10 cellular contexts compared by ENCODE assay signal in the genomic region with DNA sequence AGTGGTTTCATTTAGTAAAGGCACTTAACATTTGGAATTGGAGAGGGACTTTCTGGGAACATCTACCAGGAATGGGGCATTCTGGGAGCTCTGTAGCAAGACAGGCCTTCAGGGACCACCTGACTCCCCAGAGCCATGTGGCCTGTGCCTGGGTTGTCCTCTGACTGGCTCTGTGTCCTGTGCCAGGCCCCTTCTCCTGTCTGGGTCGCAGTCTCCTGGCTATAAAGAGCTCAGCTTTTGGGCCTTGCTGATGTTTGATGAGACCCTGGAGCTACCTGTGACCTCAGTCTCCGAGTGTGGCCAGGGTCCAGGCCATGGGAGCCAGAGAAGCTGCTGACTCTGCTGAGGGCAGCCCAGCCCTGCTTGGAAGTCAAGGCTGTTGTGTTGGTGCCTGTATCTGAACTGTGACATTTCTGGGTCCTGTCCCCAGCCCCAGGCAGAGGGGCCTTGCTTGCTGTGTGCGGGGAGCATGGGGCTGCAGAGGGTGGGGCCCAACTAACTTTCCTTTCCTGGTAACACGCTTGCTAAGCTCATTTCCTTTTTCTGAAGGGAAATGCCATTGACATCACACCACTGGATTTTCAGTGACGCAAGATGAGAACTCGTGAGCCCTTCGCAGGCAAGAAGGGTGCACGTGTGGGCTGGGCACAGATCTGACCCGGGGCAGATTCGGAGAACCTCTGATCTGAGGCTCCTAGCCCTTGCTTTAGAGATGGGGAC. TPM values are rescaled to one million over a fixed set of nuclear protein-coding genes. Genes with fewer than 3 reads are reported as not detected.
DNase-seq lines count a peak whose midpoint lies in the region; ATAC-seq, FAIRE-seq and TF ChIP-seq lines count a peak whose summit lies in the region.
"Had no signal": no experiment of that assay in that cellular context is flagged by ENCODE, and none has a peak within 500 bp of the region (broad histone marks: within the 10 kb centered on the region; RNA-seq: fewer than 3 reads in every experiment).

No MANE protein-coding gene starts in this region.

- no peak overlapping the region for H3K4me3 Mint-ChIP-seq in CD8-positive, alpha-beta T cell
- H3K4me3 Mint-ChIP-seq in activated B cell treated with CpG ODN at 0.5 μM for 24 hours = peak overlapping the region; percentile 68

- H3K36me3 ChIP-seq in CD8-positive, alpha-beta T cell (ENCODE audit: insufficient read depth, low read length) = no peaks in the 10 kb centered on the region
- no peaks in the 10 kb centered on the region for H3K36me3 ChIP-seq in pancreas

- no peaks in the 10 kb centered on the region for H3K9me3 ChIP-seq in CD8-positive, alpha-beta T cell (ENCODE audit: low read length)
- no peaks in the 10 kb centered on the region for H3K9me3 ChIP-seq in pancreas

- POLR2A ChIA-PET in CD8-positive, alpha-beta T cell (lab: Charles Lee) = no interaction called here
- POLR2A ChIA-PET in activated B cell treated with CpG ODN at 0.5 μM for 24 hours (lab: Charles Lee) = interaction anchor here (0.6 to 10.3 kb wide), 8 partner anchors 9 to 43 kb away, joined by 3 to 193 read pairs (median 4); a partner anchor contains a TSS

- no peak for TF ChIP-seq CTCF in CD8-positive, alpha-beta T cell (IDR thresholded peaks at IDR 0.05)
- TF ChIP-seq CTCF in activated B cell treated with CpG ODN at 0.5 μM for 24 hours (IDR thresholded peaks at IDR 0.05) = no peak
- no peak for TF ChIP-seq CTCF in pancreas (IDR thresholded peaks at IDR 0.05)

- peak in 2 of 7 experiments; percentile 33 to 34 for DNase-seq in CD8-positive, alpha-beta T cell
- DNase-seq in activated B cell treated with CpG ODN at 0.5 μM for 24 hours (peak; percentile 55), fibroblast of gingiva (ENCODE audit: low read depth) (peak; percentile 35), pancreas (peak in 2 of 6 donors; percentile 41 to 51), GM03348 (ENCODE audit: low spot score) (no peak), NCI-H187 treated with DMSO at 0.1 percent for 48 hours (lab: John Stamatoyannopoulos, UW) (no peak), DMS153 treated with DMSO at 0.1 percent for 48 hours (lab: John Stamatoyannopoulos, UW; ENCODE audit: unreplicated experiment) (no peak), A172 (ENCODE audit: low spot score) (no peak)
- DNase-seq: NCI-H82 had no signal

- CTCF ChIA-PET in CD8-positive, alpha-beta T cell (lab: Charles Lee) = no interaction called here
- CTCF ChIA-PET in activated B cell treated with CpG ODN at 0.5 μM for 24 hours (lab: Charles Lee) = interaction anchor here (0.9 to 1.7 kb wide), 3 partner anchors 29 to 43 kb away, joined by 3 to 6 read pairs (median 4); no protein-coding TSS in a partner anchor

- intact Hi-C loops in CD8-positive, alpha-beta T cell (cut with DNase I, micrococcal nuclease) = no loop called here
- intact Hi-C loops in activated B cell treated with CpG ODN at 0.5 μM for 24 hours (cut with micrococcal nuclease) (loop anchor here (1.0 to 10.0 kb wide), 6 partner anchors 8 to 807 kb away; no protein-coding TSS in a partner anchor), pancreas (cut with DNase I) (no loop called here)

- no peak overlapping the region for H3K27ac ChIP-seq in CD8-positive, alpha-beta T cell (ENCODE audit: low read depth, low read length)
- peak overlapping the region in 2 of 4 donors; percentile 36 to 60 for H3K27ac ChIP-seq in pancreas

- peaks cover 25% of the 10 kb centered on the region for H3K4me1 Mint-ChIP-seq in CD8-positive, alpha-beta T cell (ENCODE audit: low read depth)
- peaks cover 74% of the 10 kb centered on the region for H3K4me1 Mint-ChIP-seq in activated B cell treated with CpG ODN at 0.5 μM for 24 hours

- no peaks in the 10 kb centered on the region for H3K36me3 Mint-ChIP-seq in CD8-positive, alpha-beta T cell
- no peaks in the 10 kb centered on the region for H3K36me3 Mint-ChIP-seq in activated B cell treated with CpG ODN at 0.5 μM for 24 hours (ENCODE audit: low read depth)

- no peak for FAIRE-seq in pancreas (lab: Jason Lieb, UNC)
- FAIRE-seq: urothelium cell line had no signal

- H3K4me3 ChIP-seq in CD8-positive, alpha-beta T cell (ENCODE audit: low read depth, low read length) = no peak overlapping the region
- H3K4me3 ChIP-seq in pancreas = no peak overlapping the region

- H3K27me3 ChIP-seq in CD8-positive, alpha-beta T cell (ENCODE audit: insufficient read depth, low read length) = no peaks in the 10 kb centered on the region
- no peaks in the 10 kb centered on the region for H3K27me3 ChIP-seq in pancreas

- H3K27me3 Mint-ChIP-seq in CD8-positive, alpha-beta T cell (ENCODE audit: low read depth) = no peaks in the 10 kb centered on the region
- peaks cover 9% of the 10 kb centered on the region for H3K27me3 Mint-ChIP-seq in activated B cell treated with CpG ODN at 0.5 μM for 24 hours

- peaks cover 13% of the 10 kb centered on the region for H3K4me1 ChIP-seq in CD8-positive, alpha-beta T cell (ENCODE audit: insufficient read depth, low read length)
- H3K4me1 ChIP-seq in pancreas = no peaks in the 10 kb centered on the region

- peak; percentile 52 for ATAC-seq in CD8-positive, alpha-beta T cell
- ATAC-seq in activated B cell treated with CpG ODN at 0.5 μM for 24 hours (ENCODE audit: low read depth) (peak; percentile 62), pancreas (peak in 3 of 4 donors; percentile 49 to 84 (median 74))

- WGBS in pancreas, 2 donors = 84 to 94% methylated on average over 10 of the region's 10 CpGs

- no peaks in the 10 kb centered on the region for H3K9me3 Mint-ChIP-seq in CD8-positive, alpha-beta T cell
- peaks cover 6% of the 10 kb centered on the region for H3K9me3 Mint-ChIP-seq in activated B cell treated with CpG ODN at 0.5 μM for 24 hours

- H3K27ac Mint-ChIP-seq in CD8-positive, alpha-beta T cell = no peak overlapping the region
- peak overlapping the region; percentile 92 for H3K27ac Mint-ChIP-seq in activated B cell treated with CpG ODN at 0.5 μM for 24 hours

RNA-seq across cellular contexts. Expression of a gene that starts 41.3 kb away (rescaled TPM):
- under 1 TPM; 0.31 to 0.68 TPM for total RNA-seq in CD8-positive, alpha-beta T cell
- total RNA-seq in activated B cell treated with CpG ODN at 0.5 μM for 24 hours (25.8 and 27.8 TPM in 2 replicates), pancreas (10 to 100 TPM in 2 of 6 donors, 1 to 10 TPM in 4; 5.7 to 26.0 (median 8.9) TPM)
- 10 to 100 TPM; 27.3 to 43.0 TPM for polyA plus RNA-seq in pancreas
- not detected in 2 replicates for total RNA-seq in A172 (2014; rRNA removed; shearing (Covaris generic))

Comparison
In these comparisons a context has a peak if more than half of its experiments do, and no peak if none do; other contexts are left out.
1. DNase-seq: peak in activated B cell treated with CpG ODN at 0.5 μM for 24 hours (single experiment) and fibroblast of gingiva (single experiment); none in GM03348 (single experiment), NCI-H187 treated with DMSO at 0.1 percent for 48 hours (single experiment), DMS153 treated with DMSO at 0.1 percent for 48 hours (single experiment) and A172 (single experiment).
2. Peak in every context shown above with its lines, with median percentiles within 50 percentile points of each other: ATAC-seq.